16 cellular contexts compared by ENCODE assay signal in genomic region chr4:30904593-30904992, GRCh38.
"Had no signal": no experiment of that assay in that cellular context is flagged by ENCODE, and none has a peak within 500 bp of the region (broad histone marks: within the 10 kb centered on the region; RNA-seq: fewer than 3 reads in every experiment).

No MANE protein-coding gene starts in this region.

- ATAC-seq: activated CD4-positive, alpha-beta T cell treated with anti-CD3 and anti-CD28 coated beads for 36 hours; sciatic nerve; stimulated activated naive CD8-positive, alpha-beta T cell treated with anti-CD3 and anti-CD28 coated beads, Interleukin-15, amount 100 ng/mL, for 72 hours had no signal

- H3K36me3 ChIP-seq: spleen had no signal

- H3K27me3 Mint-ChIP-seq: activated CD4-positive, alpha-beta memory T cell treated with anti-CD3 and anti-CD28 coated beads for 36 hours; activated CD4-positive, alpha-beta T cell treated with anti-CD3 and anti-CD28 coated beads for 36 hours; activated T-cell treated with anti-CD3 and anti-CD28 coated beads, Interleukin-2, amount 50 U/mL, for 24 hours; stimulated activated naive CD8-positive, alpha-beta T cell treated with anti-CD3 and anti-CD28 coated beads, Interleukin-15, amount 100 ng/mL, for 72 hours had no signal

- H3K27ac ChIP-seq: spleen, testis, VCaP had no signal

- H3K4me1 Mint-ChIP-seq: activated CD4-positive, alpha-beta T cell treated with anti-CD3 and anti-CD28 coated beads for 36 hours; neural crest cell; stimulated activated naive CD8-positive, alpha-beta T cell treated with anti-CD3 and anti-CD28 coated beads, Interleukin-15, amount 100 ng/mL, for 72 hours had no signal

- H3K27ac Mint-ChIP-seq: activated CD4-positive, alpha-beta memory T cell treated with anti-CD3 and anti-CD28 coated beads for 36 hours; activated CD4-positive, alpha-beta T cell treated with anti-CD3 and anti-CD28 coated beads for 36 hours; activated T-cell treated with anti-CD3 and anti-CD28 coated beads, Interleukin-2, amount 50 U/mL, for 24 hours; stimulated activated naive CD8-positive, alpha-beta T cell treated with anti-CD3 and anti-CD28 coated beads, Interleukin-15, amount 100 ng/mL, for 72 hours had no signal

- H3K4me3 Mint-ChIP-seq: activated CD4-positive, alpha-beta memory T cell treated with anti-CD3 and anti-CD28 coated beads for 36 hours; activated CD4-positive, alpha-beta T cell treated with anti-CD3 and anti-CD28 coated beads for 36 hours; activated T-cell treated with anti-CD3 and anti-CD28 coated beads, Interleukin-2, amount 50 U/mL, for 24 hours; neural crest cell; stimulated activated naive CD8-positive, alpha-beta T cell treated with anti-CD3 and anti-CD28 coated beads, Interleukin-15, amount 100 ng/mL, for 72 hours had no signal

- H3K4me1 ChIP-seq: spleen, testis had no signal

- H3K4me3 ChIP-seq: spleen, testis had no signal

- H3K36me3 Mint-ChIP-seq: activated CD4-positive, alpha-beta memory T cell treated with anti-CD3 and anti-CD28 coated beads for 36 hours had no signal

- FAIRE-seq: astrocyte, kidney had no signal

- H3K27me3 ChIP-seq: spleen, testis had no signal

- DNase-seq: activated CD4-positive, alpha-beta memory T cell treated with anti-CD3 and anti-CD28 coated beads for 36 hours; activated CD4-positive, alpha-beta T cell treated with anti-CD3 and anti-CD28 coated beads for 36 hours; activated effector memory CD4-positive, alpha-beta T cell treated with Interleukin-2 at 50 U/mL for 16 hours; activated naive CD4-positive, alpha-beta T cell treated with anti-CD3 and anti-CD28 coated beads, Interleukin-2, amount 50 U/mL, for 16 hours; activated T-cell treated with anti-CD3 and anti-CD28 coated beads, Interleukin-2, amount 50 U/mL, for 24 hours; kidney; mesendoderm; spleen; stimulated activated naive CD8-positive, alpha-beta T cell treated with anti-CD3 and anti-CD28 coated beads, Interleukin-15, amount 100 ng/mL, for 72 hours; T-helper 1 cell; T1000; testis had no signal

- H3K9me3 Mint-ChIP-seq: stimulated activated naive CD8-positive, alpha-beta T cell treated with anti-CD3 and anti-CD28 coated beads, Interleukin-15, amount 100 ng/mL, for 72 hours had no signal

- H3K9me3 ChIP-seq: testis had no signal
